ENCODE assay signal across 8 cellular contexts in the genomic region with DNA sequence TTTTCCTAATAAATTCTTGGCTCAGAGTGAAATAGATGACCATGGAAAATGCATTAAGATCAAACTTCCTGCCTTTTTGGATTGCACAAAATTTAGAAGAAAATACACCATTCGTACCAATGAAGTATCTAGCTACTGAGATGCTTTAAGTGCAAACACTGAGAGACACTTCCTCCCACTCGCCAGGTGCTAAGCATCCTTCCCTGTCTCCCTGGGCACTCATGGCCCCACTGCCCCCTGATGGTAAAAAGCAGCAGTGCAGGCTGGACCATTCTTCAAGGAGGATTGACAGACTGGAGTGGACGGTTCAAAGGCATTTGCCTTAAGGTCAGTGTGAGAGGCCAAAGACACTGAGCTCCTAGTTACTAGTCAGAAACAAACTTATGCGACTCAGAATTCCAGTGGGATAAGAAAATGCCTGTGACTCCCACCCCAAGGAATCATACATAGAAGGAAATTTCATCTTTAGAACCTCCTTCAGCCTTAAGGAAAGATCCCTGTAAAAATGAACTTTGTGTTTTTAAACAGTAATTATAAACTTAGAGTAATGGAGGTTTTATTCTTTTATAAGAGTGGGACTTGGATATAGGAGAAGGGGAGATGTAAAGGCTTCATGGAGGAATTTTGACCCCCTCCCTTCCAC.
DNase-seq lines count a peak whose midpoint lies in the region; ATAC-seq lines count a peak whose summit lies in the region.

No MANE protein-coding gene starts in this region.

- peak overlapping the region; percentile 83 for H3K27ac ChIP-seq in caudate nucleus (ENCODE audit: low read depth, low read length)

- DNase-seq in NCI-H510A treated with DMSO at 0.1 percent for 48 hours (lab: John Stamatoyannopoulos, UW), result peak; percentile 69
- DNase-seq in NCI-H510A (lab: John Stamatoyannopoulos, UW), result no peak
- DNase-seq in NCI-H187 (lab: John Stamatoyannopoulos, UW), result peak; percentile 65 to 81
- peak; percentile 36 for DNase-seq in activated CD4-positive, CD25-positive, alpha-beta regulatory T cell treated with anti-CD3 and anti-CD28 coated beads, Interleukin-2, amount 50 U/mL, for 16 hours (ENCODE audit: low read depth, low spot score)
- DNase-seq in caudate nucleus (lab: John Stamatoyannopoulos, UW), result peak in 47 of 61 donors; percentile 1 to 80 (median 24)
- DNase-seq in left kidney (ENCODE audit: low read depth, low spot score), result peak; percentile 92
- DNase-seq in stimulated activated CD4-positive, alpha-beta T cell treated with anti-CD3 and anti-CD28 coated beads, Interleukin-4, amount 100 ng/mL, for 48 hours (ENCODE audit: low read depth in 2 of 2), result peak; percentile 60 to 71

- peak; percentile 94 for ATAC-seq in HG02623 (IDR thresholded peaks at IDR 0.05; ENCODE audit: unreplicated experiment)
